ENCODE assay signal across 3 cellular contexts in the genomic region with DNA sequence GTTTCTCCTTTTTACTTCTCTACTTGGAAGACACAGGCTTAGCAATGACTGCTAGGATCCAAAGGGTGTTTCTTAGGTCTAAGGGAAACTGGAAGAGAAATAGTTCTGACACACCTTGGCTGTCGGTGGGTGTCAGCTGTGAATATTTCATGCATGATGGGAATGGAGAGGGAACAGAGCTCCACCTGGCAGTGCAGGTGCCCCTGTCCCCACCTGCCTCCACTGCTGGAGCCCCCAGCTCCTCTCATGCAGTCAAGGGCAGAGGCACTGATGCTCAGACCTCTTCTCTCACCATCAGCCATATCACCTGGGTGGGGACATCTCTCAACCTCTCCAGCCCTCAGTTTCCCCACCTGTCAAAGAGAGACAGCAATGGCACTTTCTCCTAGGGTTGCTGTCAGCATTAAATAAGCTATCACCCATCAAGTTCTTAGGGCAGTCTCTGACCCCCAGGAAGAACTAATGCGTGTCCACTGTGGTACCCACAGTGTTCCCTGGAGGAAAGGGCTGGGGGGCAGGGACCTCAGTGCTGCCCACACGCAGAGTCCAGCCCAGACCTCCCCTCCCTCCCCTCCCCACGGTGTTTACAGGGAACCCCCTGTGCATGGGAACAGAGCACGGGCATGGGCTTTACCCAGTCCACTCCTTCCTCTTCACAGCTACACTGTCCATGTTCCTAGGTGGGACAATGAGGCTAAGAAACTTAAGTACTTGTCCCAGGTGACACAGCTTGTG.
TF ChIP-seq lines count a peak whose summit lies in the region.

No MANE protein-coding gene starts in this region.

TF ChIP-seq in liver, 16 proteins besides CTCF, POLR2A, EP300 and RAD21:
- TF ChIP-seq JUND (IDR thresholded peaks at IDR 0.05): no peak
- no peak for TF ChIP-seq TAF1 (conservative IDR thresholded peaks at IDR 0.05)
- TF ChIP-seq FOXA1 (IDR thresholded peaks at IDR 0.05): no peak
- TF ChIP-seq, protein P1, sequence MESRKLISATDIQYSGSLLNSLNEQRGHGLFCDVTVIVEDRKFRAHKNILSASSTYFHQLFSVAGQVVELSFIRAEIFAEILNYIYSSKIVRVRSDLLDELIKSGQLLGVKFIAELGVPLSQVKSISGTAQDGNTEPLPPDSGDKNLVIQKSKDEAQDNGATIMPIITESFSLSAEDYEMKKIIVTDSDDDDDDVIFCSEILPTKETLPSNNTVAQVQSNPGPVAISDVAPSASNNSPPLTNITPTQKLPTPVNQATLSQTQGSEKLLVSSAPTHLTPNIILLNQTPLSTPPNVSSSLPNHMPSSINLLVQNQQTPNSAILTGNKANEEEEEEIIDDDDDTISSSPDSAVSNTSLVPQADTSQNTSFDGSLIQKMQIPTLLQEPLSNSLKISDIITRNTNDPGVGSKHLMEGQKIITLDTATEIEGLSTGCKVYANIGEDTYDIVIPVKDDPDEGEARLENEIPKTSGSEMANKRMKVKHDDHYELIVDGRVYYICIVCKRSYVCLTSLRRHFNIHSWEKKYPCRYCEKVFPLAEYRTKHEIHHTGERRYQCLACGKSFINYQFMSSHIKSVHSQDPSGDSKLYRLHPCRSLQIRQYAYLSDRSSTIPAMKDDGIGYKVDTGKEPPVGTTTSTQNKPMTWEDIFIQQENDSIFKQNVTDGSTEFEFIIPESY (IDR thresholded peaks at IDR 0.05): no peak
- TF ChIP-seq HNF4A (conservative IDR thresholded peaks at IDR 0.05): no peak
- TF ChIP-seq NR2F2 (IDR thresholded peaks at IDR 0.05): no peak
- no peak for TF ChIP-seq SP1 (IDR thresholded peaks at IDR 0.05)
- TF ChIP-seq, protein P2, sequence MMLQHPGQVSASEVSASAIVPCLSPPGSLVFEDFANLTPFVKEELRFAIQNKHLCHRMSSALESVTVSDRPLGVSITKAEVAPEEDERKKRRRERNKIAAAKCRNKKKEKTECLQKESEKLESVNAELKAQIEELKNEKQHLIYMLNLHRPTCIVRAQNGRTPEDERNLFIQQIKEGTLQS (IDR thresholded peaks at IDR 0.05): no peak
- TF ChIP-seq, protein P3, sequence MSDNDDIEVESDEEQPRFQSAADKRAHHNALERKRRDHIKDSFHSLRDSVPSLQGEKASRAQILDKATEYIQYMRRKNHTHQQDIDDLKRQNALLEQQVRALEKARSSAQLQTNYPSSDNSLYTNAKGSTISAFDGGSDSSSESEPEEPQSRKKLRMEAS (IDR thresholded peaks at IDR 0.05): no peak
- no peak for TF ChIP-seq EGR1 (IDR thresholded peaks at IDR 0.05; ENCODE audit: low read depth in 2 of 2)

TF ChIP-seq in HepG2, 621 proteins besides CTCF, POLR2A, EP300 and RAD21:
- TF ChIP-seq TP53 (CRISPR knock-in tag; conservative IDR thresholded peaks at IDR 0.05): no peak
- TF ChIP-seq KLF6 (CRISPR knock-in tag; IDR thresholded peaks at IDR 0.05): no peak
- no peak for TF ChIP-seq ZNF607 (CRISPR knock-in tag; IDR thresholded peaks at IDR 0.05; ENCODE audit: borderline replicate concordance)
- TF ChIP-seq ZNF484 (CRISPR knock-in tag; IDR thresholded peaks at IDR 0.05; ENCODE audit: borderline replicate concordance, low read depth): no peak
- TF ChIP-seq ZNF549 (CRISPR knock-in tag; IDR thresholded peaks at IDR 0.05): no peak
- no peak for TF ChIP-seq JUNB (CRISPR knock-in tag; IDR thresholded peaks at IDR 0.05; ENCODE audit: borderline replicate concordance)
- no peak for TF ChIP-seq MZF1 (CRISPR knock-in tag; IDR thresholded peaks at IDR 0.05; ENCODE audit: borderline replicate concordance)
- TF ChIP-seq KAT7 (CRISPR knock-in tag; IDR thresholded peaks at IDR 0.05; ENCODE audit: borderline replicate concordance): no peak
- TF ChIP-seq, protein P4, sequence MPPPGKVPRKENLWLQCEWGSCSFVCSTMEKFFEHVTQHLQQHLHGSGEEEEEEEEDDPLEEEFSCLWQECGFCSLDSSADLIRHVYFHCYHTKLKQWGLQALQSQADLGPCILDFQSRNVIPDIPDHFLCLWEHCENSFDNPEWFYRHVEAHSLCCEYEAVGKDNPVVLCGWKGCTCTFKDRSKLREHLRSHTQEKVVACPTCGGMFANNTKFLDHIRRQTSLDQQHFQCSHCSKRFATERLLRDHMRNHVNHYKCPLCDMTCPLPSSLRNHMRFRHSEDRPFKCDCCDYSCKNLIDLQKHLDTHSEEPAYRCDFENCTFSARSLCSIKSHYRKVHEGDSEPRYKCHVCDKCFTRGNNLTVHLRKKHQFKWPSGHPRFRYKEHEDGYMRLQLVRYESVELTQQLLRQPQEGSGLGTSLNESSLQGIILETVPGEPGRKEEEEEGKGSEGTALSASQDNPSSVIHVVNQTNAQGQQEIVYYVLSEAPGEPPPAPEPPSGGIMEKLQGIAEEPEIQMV (CRISPR knock-in tag; IDR thresholded peaks at IDR 0.05; ENCODE audit: low read depth): no peak

TF ChIP-seq in IMR-90, 13 proteins besides CTCF, POLR2A, EP300 and RAD21:
- TF ChIP-seq, protein P5, sequence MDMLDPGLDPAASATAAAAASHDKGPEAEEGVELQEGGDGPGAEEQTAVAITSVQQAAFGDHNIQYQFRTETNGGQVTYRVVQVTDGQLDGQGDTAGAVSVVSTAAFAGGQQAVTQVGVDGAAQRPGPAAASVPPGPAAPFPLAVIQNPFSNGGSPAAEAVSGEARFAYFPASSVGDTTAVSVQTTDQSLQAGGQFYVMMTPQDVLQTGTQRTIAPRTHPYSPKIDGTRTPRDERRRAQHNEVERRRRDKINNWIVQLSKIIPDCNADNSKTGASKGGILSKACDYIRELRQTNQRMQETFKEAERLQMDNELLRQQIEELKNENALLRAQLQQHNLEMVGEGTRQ (IDR thresholded peaks at IDR 0.05; ENCODE audit: low read depth, low read length): no peak
- no peak for TF ChIP-seq SMC3 (IDR thresholded peaks at IDR 0.05; ENCODE audit: low read depth, low read length)
- no peak for TF ChIP-seq MAFK (IDR thresholded peaks at IDR 0.05; ENCODE audit: low read depth, low read length)
- TF ChIP-seq RFX5 (IDR thresholded peaks at IDR 0.05; ENCODE audit: low read depth, low read length): no peak
- TF ChIP-seq CHD1 (IDR thresholded peaks at IDR 0.05; ENCODE audit: low read depth, low read length): no peak
- no peak for TF ChIP-seq FOS (IDR thresholded peaks at IDR 0.05; ENCODE audit: low read depth, low read length)
- TF ChIP-seq BHLHE40 (IDR thresholded peaks at IDR 0.05; ENCODE audit: low read depth, low read length): no peak
- no peak for TF ChIP-seq MXI1 (IDR thresholded peaks at IDR 0.05; ENCODE audit: borderline replicate concordance, low read depth, low read length)
- no peak for TF ChIP-seq RCOR1 (IDR thresholded peaks at IDR 0.05; ENCODE audit: insufficient replicate concordance, low read length)
- TF ChIP-seq MAZ (IDR thresholded peaks at IDR 0.05; ENCODE audit: borderline replicate concordance, low read depth, low read length): no peak
- no peak for TF ChIP-seq CEBPB (IDR thresholded peaks at IDR 0.05; ENCODE audit: low read depth, low read length)
- TF ChIP-seq, protein P6, sequence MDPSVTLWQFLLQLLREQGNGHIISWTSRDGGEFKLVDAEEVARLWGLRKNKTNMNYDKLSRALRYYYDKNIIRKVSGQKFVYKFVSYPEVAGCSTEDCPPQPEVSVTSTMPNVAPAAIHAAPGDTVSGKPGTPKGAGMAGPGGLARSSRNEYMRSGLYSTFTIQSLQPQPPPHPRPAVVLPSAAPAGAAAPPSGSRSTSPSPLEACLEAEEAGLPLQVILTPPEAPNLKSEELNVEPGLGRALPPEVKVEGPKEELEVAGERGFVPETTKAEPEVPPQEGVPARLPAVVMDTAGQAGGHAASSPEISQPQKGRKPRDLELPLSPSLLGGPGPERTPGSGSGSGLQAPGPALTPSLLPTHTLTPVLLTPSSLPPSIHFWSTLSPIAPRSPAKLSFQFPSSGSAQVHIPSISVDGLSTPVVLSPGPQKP (IDR thresholded peaks at IDR 0.05; ENCODE audit: borderline replicate concordance, low read depth, low read length): no peak
- TF ChIP-seq NFE2L2 (IDR thresholded peaks at IDR 0.05; ENCODE audit: low read depth, low read length): no peak
